ENCODE assay signal across 8 cellular contexts in genomic region chr17:39753514-39754160, GRCh38. TPM values are rescaled to one million over a fixed set of nuclear protein-coding genes. Genes with fewer than 3 reads are reported as not detected.
DNase-seq lines count a peak whose midpoint lies in the region; ATAC-seq and TF ChIP-seq lines count a peak whose summit lies in the region.

No MANE protein-coding gene starts in this region.

- H3K4me1 ChIP-seq in neuronal stem cell (ENCODE audit: control insufficient read depth in 2 of 2, insufficient read depth in 1 of 2, low read depth in 1 of 2, low read length in 2 of 2), result peaks cover 2 to 6% of the 10 kb centered on the region in 2 donors

- H2BK5ac ChIP-seq in neuronal stem cell (ENCODE audit: low read length), result peak overlapping the region; percentile 77

- H3K9me3 ChIP-seq in neuronal stem cell (replicated peaks in 1 of 2; ENCODE audit: control insufficient read depth in 2 of 2, insufficient read depth in 1 of 2, low read depth in 1 of 2, low read length in 2 of 2), result peaks cover 2% of the 10 kb centered on the region in 2 donors

- DNase-seq in activated T-cell treated with anti-CD3 and anti-CD28 coated beads for 1 hour (ENCODE audit: low read depth) (peak; percentile 61), fibroblast of mammary gland (ENCODE audit: low read depth) (peak; percentile 1), neuronal stem cell (ENCODE audit: low spot score) (no peak), NCI-H2107 treated with DMSO at 0.1 percent for 48 hours (lab: John Stamatoyannopoulos, UW; ENCODE audit: unreplicated experiment) (no peak)
- no peak for DNase-seq in activated T-cell treated with anti-CD3 and anti-CD28 coated beads, Interleukin-2, amount 50 U/mL, for 1 hour

- H2BK120ac ChIP-seq in neuronal stem cell (ENCODE audit: low read depth, low read length), result peak overlapping the region; percentile 99

- peak overlapping the region; percentile 66 for H2BK12ac ChIP-seq in neuronal stem cell (ENCODE audit: low read length)

- H2AK5ac ChIP-seq in neuronal stem cell (ENCODE audit: low read depth, low read length), result peak overlapping the region; percentile 10

- no peaks in the 10 kb centered on the region for H3K79me1 ChIP-seq in neuronal stem cell (ENCODE audit: low read depth, low read length)

- ATAC-seq in GM21619 (IDR thresholded peaks at IDR 0.05; ENCODE audit: unreplicated experiment), result peak; percentile 20
- ATAC-seq in activated CD4-positive, CD25-positive, alpha-beta regulatory T cell treated with anti-CD3 and anti-CD28 coated beads, Interleukin-2, amount 50 U/mL, for 24 hours, result peak; percentile 11 to 17

- no peaks in the 10 kb centered on the region for H3K36me3 ChIP-seq in neuronal stem cell (replicated peaks in 1 of 2; ENCODE audit: control insufficient read depth in 2 of 2, insufficient read depth in 2 of 2, low read length in 2 of 2)

- TF ChIP-seq EP300 in Ishikawa (IDR thresholded peaks at IDR 0.05; ENCODE audit: borderline replicate concordance), result no peak

- H3K4me2 ChIP-seq in neuronal stem cell (ENCODE audit: insufficient read depth, low read length, poor library complexity, severe bottlenecking), result peak overlapping the region; percentile 90

- H3K4ac ChIP-seq in neuronal stem cell (ENCODE audit: low read length), result no peak overlapping the region

- peak overlapping the region; percentile 96 for H3K18ac ChIP-seq in neuronal stem cell (ENCODE audit: low read length)

- peak overlapping the region; percentile 89 for H3K9ac ChIP-seq in neuronal stem cell (ENCODE audit: low read depth, low read length, poor library complexity)

- H3K27ac ChIP-seq in neuronal stem cell (replicated peaks; ENCODE audit: low read length), result no peak overlapping the region

- peak overlapping the region; percentile 91 for H3K14ac ChIP-seq in neuronal stem cell (ENCODE audit: low read length)

- peak overlapping the region; percentile 100 for H2AFZ ChIP-seq in neuronal stem cell (ENCODE audit: low read length)

- peak overlapping the region; percentile 19 for H4K91ac ChIP-seq in neuronal stem cell (ENCODE audit: low read depth, low read length, poor library complexity)

- TF ChIP-seq CTCF in fibroblast of mammary gland (conservative IDR thresholded peaks at IDR 0.05; ENCODE audit: control insufficient read depth, insufficient read depth, low read depth, low read length), result no peak

- H2BK15ac ChIP-seq in neuronal stem cell (ENCODE audit: low read length), result peak overlapping the region; percentile 93

- WGBS in neuronal stem cell (ENCODE audit: extremely low coverage in 2 of 2, insufficient read length in 2 of 2, insufficient replicate concordance in 1 of 2), 2 donors, result no CpG with 5 or more reads among the region's 55 CpGs

- H3K4me3 ChIP-seq in fibroblast of mammary gland (ENCODE audit: control insufficient read depth, low read depth, low read length) (peak overlapping the region; percentile 38), neuronal stem cell (ENCODE audit: low read length in 2 of 2) (peak overlapping the region; percentile 63 to 75)

- no peak for TF ChIP-seq RAD21 in Ishikawa (IDR thresholded peaks at IDR 0.05; ENCODE audit: low read depth)

- peaks cover 0 to 56% (median 20%) of the 10 kb centered on the region in 3 experiments for H3K27me3 ChIP-seq in neuronal stem cell (ENCODE audit: control insufficient read depth in 3 of 3, insufficient read depth in 3 of 3, low read depth in 1 of 3, low read length in 3 of 3)

- peak overlapping the region; percentile 98 for H4K8ac ChIP-seq in neuronal stem cell (ENCODE audit: low read depth, low read length)

- H3K23ac ChIP-seq in neuronal stem cell (ENCODE audit: low read depth, low read length, poor library complexity), result peak overlapping the region; percentile 96

TF ChIP-seq in Ishikawa, 13 proteins besides CTCF, POLR2A, EP300 and RAD21:
- peak; percentile 12; the same call in 1 of the 2 replicates for TF ChIP-seq YY1 (IDR thresholded peaks at IDR 0.05; ENCODE audit: low read depth)
- TF ChIP-seq TAF1 (IDR thresholded peaks at IDR 0.05; ENCODE audit: low read depth), result no peak
- TF ChIP-seq NFIC (IDR thresholded peaks at IDR 0.05), result no peak; the same call in 1 of the 2 replicates
- TF ChIP-seq TEAD4 (IDR thresholded peaks at IDR 0.05), result no peak
- TF ChIP-seq FOXM1 (IDR thresholded peaks at IDR 0.05; ENCODE audit: borderline replicate concordance, low read depth), result no peak
- TF ChIP-seq CREB1 (IDR thresholded peaks at IDR 0.05; ENCODE audit: low read depth), result no peak
- TF ChIP-seq EGR1 (IDR thresholded peaks at IDR 0.05), result no peak
- no peak for TF ChIP-seq ZBTB7A (IDR thresholded peaks at IDR 0.05; ENCODE audit: low read depth)
- TF ChIP-seq REST (IDR thresholded peaks at IDR 0.05; ENCODE audit: low read depth), result no peak
- no peak for TF ChIP-seq TCF12 (IDR thresholded peaks at IDR 0.05; ENCODE audit: low read depth)
- no peak for TF ChIP-seq USF1 (IDR thresholded peaks at IDR 0.05)
- TF ChIP-seq MAX (IDR thresholded peaks at IDR 0.05), result peak; percentile 86
- TF ChIP-seq CEBPB (IDR thresholded peaks at IDR 0.05), result no peak
TF ChIP-seq in Ishikawa: peak in this region for 2.

RNA-seq across cellular contexts. Expression of gene GRB7, which starts 15.9 kb away (rescaled TPM):
- 5.9 TPM for polyA plus RNA-seq in neuronal stem cell (2013, experiment 1 of 2)
- 5.9 TPM for polyA plus RNA-seq in neuronal stem cell (2013, experiment 2 of 2)

RNA-seq across cellular contexts. Expression of gene MIEN1, which starts 23.3 kb away (rescaled TPM):
- 78.7 TPM for polyA plus RNA-seq in neuronal stem cell (2013, experiment 1 of 2)
- polyA plus RNA-seq in neuronal stem cell (2013, experiment 2 of 2), result 72.6 TPM

RNA-seq across cellular contexts. Expression of gene ERBB2, which starts 53.8 kb away (rescaled TPM):
- polyA plus RNA-seq in neuronal stem cell (2013, experiment 1 of 2), result 69.2 TPM
- 69.0 TPM for polyA plus RNA-seq in neuronal stem cell (2013, experiment 2 of 2)

Comparison
In these comparisons a context has a peak if more than half of its experiments do, and no peak if none do; other contexts are left out.
1. DNase-seq: peak in activated T-cell treated with anti-CD3 and anti-CD28 coated beads for 1 hour (single experiment) and fibroblast of mammary gland (single experiment); none in activated T-cell treated with anti-CD3 and anti-CD28 coated beads, Interleukin-2, amount 50 U/mL, for 1 hour (single experiment), neuronal stem cell (single experiment) and NCI-H2107 treated with DMSO at 0.1 percent for 48 hours (single experiment).